Comparison of ENCODE assay signal across 8 cellular contexts in genomic region chr9:7844283-7844682, GRCh38. TPM values are rescaled to one million over a fixed set of nuclear protein-coding genes. Genes with fewer than 3 reads are reported as not detected.
DNase-seq lines count a peak whose midpoint lies in the region; ATAC-seq and TF ChIP-seq lines count a peak whose summit lies in the region.

No MANE protein-coding gene starts in this region.

- peak; percentile 67 for ATAC-seq in HG02642 (IDR thresholded peaks at IDR 0.05; ENCODE audit: poor library complexity, unreplicated experiment)

- H2AFZ ChIP-seq in SK-N-SH (ENCODE audit: low read depth), result no peak overlapping the region

- peak; percentile 37 for DNase-seq in NCI-H146 (lab: John Stamatoyannopoulos, UW)
- no peak for DNase-seq in NCI-H146 treated with DMSO at 0.1 percent for 48 hours (lab: John Stamatoyannopoulos, UW; ENCODE audit: unreplicated experiment)
- DNase-seq in SK-N-SH, result peak; percentile 9
- peak; percentile 68 for DNase-seq in inferior parietal cortex (ENCODE audit: extremely low spot score)
- DNase-seq in stimulated activated CD4-positive, alpha-beta T cell treated with anti-CD3 and anti-CD28 coated beads, Interleukin-4, amount 100 ng/mL, for 4 hours, result no peak
- DNase-seq in COLO829 (ENCODE audit: low spot score), result no peak
- no peak for DNase-seq in amniotic stem cell (lab: John Stamatoyannopoulos, UW)

- peak; percentile 49 for TF ChIP-seq CTCF in SK-N-SH (IDR thresholded peaks at IDR 0.05)

- H3K4me2 ChIP-seq in SK-N-SH, result no peak overlapping the region

- H3K27ac ChIP-seq in SK-N-SH (ENCODE audit: low read depth in 2 of 2, low read length in 1 of 2), result no peak overlapping the region

- WGBS in SK-N-SH (ENCODE audit: low lambda C conversion rate), result 16% methylated on average over 3 of the region's 3 CpGs

- no peak for TF ChIP-seq EP300 in SK-N-SH (IDR thresholded peaks at IDR 0.05; ENCODE audit: borderline replicate concordance in 1 of 2, low read depth in 1 of 2, low read length in 1 of 2)

- CTCF ChIA-PET in SK-N-SH (lab: Yijun Ruan, JAX), result interaction anchor here (0.8 to 1.7 kb wide), 5 partner anchors 13 to 1052 kb away, joined by 3 to 8 read pairs (median 3); no protein-coding TSS in a partner anchor

- H3K4me3 ChIP-seq in SK-N-SH (ENCODE audit: low read depth in 2 of 2, low read length in 1 of 2), result no peak overlapping the region

- no peak overlapping the region for H3K9ac ChIP-seq in SK-N-SH

- no peaks in the 10 kb centered on the region for H3K36me3 ChIP-seq in SK-N-SH (replicated peaks in 1 of 2; ENCODE audit: control insufficient read depth in 1 of 2, insufficient read depth in 2 of 2, low read length in 1 of 2)

- H3K4me1 ChIP-seq in SK-N-SH (ENCODE audit: control insufficient read depth in 1 of 2, insufficient read depth in 2 of 2, low read depth in 1 of 2, low read length in 1 of 2), result no peaks in the 10 kb centered on the region

- no peaks in the 10 kb centered on the region for H3K27me3 ChIP-seq in SK-N-SH (ENCODE audit: insufficient read depth)

- no peaks in the 10 kb centered on the region for H3K9me3 ChIP-seq in SK-N-SH

- peak; percentile 58 for TF ChIP-seq RAD21 in SK-N-SH (IDR thresholded peaks at IDR 0.05; ENCODE audit: low read length)

- no peaks in the 10 kb centered on the region for H4K20me1 ChIP-seq in SK-N-SH (ENCODE audit: insufficient read depth)

- no peaks in the 10 kb centered on the region for H3K79me2 ChIP-seq in SK-N-SH (ENCODE audit: insufficient read depth)

- no peaks in the 10 kb centered on the region for H3F3A ChIP-seq in SK-N-SH (replicated peaks; ENCODE audit: insufficient read depth)

- POLR2A ChIA-PET in SK-N-SH (lab: Yijun Ruan, JAX), result no interaction called here

- no peaks in the 10 kb centered on the region for H3K9me2 ChIP-seq in SK-N-SH

TF ChIP-seq in SK-N-SH, 30 proteins besides CTCF, POLR2A, EP300 and RAD21:
- peak; percentile 39; the same call in 1 of the 2 replicates for TF ChIP-seq SMC3 (IDR thresholded peaks at IDR 0.05; ENCODE audit: low read depth, low read length)
- TF ChIP-seq RFX5 (IDR thresholded peaks at IDR 0.05; ENCODE audit: low read length), result no peak

RNA-seq across cellular contexts. Expression of gene DMAC1, which starts 44.7 kb away (rescaled TPM):
- 21.5 and 21.7 TPM in 2 replicates for polyA plus RNA-seq in SK-N-SH (2012; rRNA removed)
- polyA plus RNA-seq in SK-N-SH (2012; cell fraction: cytosol; rRNA removed), result 20.8 and 35.1 TPM in 2 replicates
- polyA plus RNA-seq in SK-N-SH (2012; cell fraction: nucleus; rRNA removed), result 15.8 and 16.5 TPM in 2 replicates

Comparison
In these comparisons a context has a peak if more than half of its experiments do, and no peak if none do; other contexts are left out.
1. DNase-seq: peak in NCI-H146 (single experiment), SK-N-SH (single experiment) and inferior parietal cortex (single experiment); none in NCI-H146 treated with DMSO at 0.1 percent for 48 hours (single experiment), stimulated activated CD4-positive, alpha-beta T cell treated with anti-CD3 and anti-CD28 coated beads, Interleukin-4, amount 100 ng/mL, for 4 hours (0 of 2), COLO829 (single experiment) and amniotic stem cell (single experiment).